ENCODE assay signal across 1 cellular context in the genomic region with DNA sequence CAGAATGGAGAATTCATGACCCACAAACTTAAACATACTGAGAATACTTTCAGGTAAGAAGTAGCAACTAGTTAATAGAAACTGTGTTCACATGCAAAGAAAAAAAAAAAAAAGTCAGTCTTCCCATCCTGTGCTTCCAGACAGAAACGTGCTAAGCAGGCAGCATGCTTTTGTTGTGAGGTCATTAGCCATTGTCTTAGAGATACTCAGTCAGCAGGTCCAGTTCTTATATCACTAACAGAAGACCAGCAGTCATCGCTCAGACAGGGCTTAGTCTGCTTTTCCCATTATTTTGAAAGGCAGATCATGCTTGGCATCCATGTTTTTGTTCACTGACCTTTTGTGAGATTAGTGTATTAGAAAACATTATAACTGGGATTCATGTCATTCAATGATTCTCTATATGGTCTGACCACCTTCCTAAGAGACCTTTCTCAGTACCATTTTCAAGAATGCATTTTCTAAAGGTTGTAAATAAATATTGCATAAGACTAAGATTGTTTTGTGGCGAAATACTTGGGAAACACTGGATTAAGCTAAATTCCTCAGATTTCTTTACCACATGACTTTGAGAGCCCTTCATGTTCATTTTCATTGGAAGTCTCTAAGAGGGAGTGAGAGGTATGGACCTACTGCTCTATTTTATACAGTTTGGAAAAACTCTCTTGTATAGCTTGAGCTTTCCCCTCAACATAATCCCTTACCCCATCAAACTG.
TF ChIP-seq lines count a peak whose summit lies in the region.

No MANE protein-coding gene starts in this region.

TF ChIP-seq in Ishikawa, 13 proteins besides CTCF, POLR2A, EP300 and RAD21 (continued from another document):
- no peak for TF ChIP-seq ZBTB7A (IDR thresholded peaks at IDR 0.05; ENCODE audit: low read depth)
- TF ChIP-seq USF1 (IDR thresholded peaks at IDR 0.05): no peak
- TF ChIP-seq CREB1 (IDR thresholded peaks at IDR 0.05; ENCODE audit: low read depth): no peak
- TF ChIP-seq, protein P1, sequence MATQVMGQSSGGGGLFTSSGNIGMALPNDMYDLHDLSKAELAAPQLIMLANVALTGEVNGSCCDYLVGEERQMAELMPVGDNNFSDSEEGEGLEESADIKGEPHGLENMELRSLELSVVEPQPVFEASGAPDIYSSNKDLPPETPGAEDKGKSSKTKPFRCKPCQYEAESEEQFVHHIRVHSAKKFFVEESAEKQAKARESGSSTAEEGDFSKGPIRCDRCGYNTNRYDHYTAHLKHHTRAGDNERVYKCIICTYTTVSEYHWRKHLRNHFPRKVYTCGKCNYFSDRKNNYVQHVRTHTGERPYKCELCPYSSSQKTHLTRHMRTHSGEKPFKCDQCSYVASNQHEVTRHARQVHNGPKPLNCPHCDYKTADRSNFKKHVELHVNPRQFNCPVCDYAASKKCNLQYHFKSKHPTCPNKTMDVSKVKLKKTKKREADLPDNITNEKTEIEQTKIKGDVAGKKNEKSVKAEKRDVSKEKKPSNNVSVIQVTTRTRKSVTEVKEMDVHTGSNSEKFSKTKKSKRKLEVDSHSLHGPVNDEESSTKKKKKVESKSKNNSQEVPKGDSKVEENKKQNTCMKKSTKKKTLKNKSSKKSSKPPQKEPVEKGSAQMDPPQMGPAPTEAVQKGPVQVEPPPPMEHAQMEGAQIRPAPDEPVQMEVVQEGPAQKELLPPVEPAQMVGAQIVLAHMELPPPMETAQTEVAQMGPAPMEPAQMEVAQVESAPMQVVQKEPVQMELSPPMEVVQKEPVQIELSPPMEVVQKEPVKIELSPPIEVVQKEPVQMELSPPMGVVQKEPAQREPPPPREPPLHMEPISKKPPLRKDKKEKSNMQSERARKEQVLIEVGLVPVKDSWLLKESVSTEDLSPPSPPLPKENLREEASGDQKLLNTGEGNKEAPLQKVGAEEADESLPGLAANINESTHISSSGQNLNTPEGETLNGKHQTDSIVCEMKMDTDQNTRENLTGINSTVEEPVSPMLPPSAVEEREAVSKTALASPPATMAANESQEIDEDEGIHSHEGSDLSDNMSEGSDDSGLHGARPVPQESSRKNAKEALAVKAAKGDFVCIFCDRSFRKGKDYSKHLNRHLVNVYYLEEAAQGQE (IDR thresholded peaks at IDR 0.05; ENCODE audit: low read depth): no peak
TF ChIP-seq in Ishikawa: peak in this region for 3.
